In genomic region chr19:42284641-42285341, GRCh38 we compare ENCODE assay signal across 8 cellular contexts. TPM values are rescaled to one million over a fixed set of nuclear protein-coding genes. Genes with fewer than 3 reads are reported as not detected.
DNase-seq lines count a peak whose midpoint lies in the region; ATAC-seq lines count a peak whose summit lies in the region.

No MANE protein-coding gene starts in this region.

- peaks cover 10 to 29% (median 22%) of the 10 kb centered on the region in 3 donors for H3K4me1 Mint-ChIP-seq in CD8-positive, alpha-beta memory T cell
- peaks cover 21% of the 10 kb centered on the region for H3K4me1 Mint-ChIP-seq in activated naive CD8-positive, alpha-beta T cell treated with anti-CD3 and anti-CD28 coated beads, Interleukin-2, amount 50 U/mL, for 24 hours
- H3K4me1 Mint-ChIP-seq in immature natural killer cell, result peaks cover 21 to 23% of the 10 kb centered on the region in 2 donors

- peak overlapping the region; percentile 78 for H3K4me3 ChIP-seq in CD8-positive, alpha-beta memory T cell (ENCODE audit: low read length)
- peak overlapping the region; percentile 66 for H3K4me3 ChIP-seq in HUES6 (ENCODE audit: low read depth, low read length)
- peak overlapping the region; percentile 79 to 84 for H3K4me3 ChIP-seq in stomach smooth muscle (ENCODE audit: low read length in 2 of 2)

- peak overlapping the region; percentile 83 to 97 (median 94) for H3K4me3 Mint-ChIP-seq in CD8-positive, alpha-beta memory T cell
- H3K4me3 Mint-ChIP-seq in activated naive CD8-positive, alpha-beta T cell treated with anti-CD3 and anti-CD28 coated beads, Interleukin-2, amount 50 U/mL, for 24 hours, result peak overlapping the region; percentile 93
- H3K4me3 Mint-ChIP-seq in immature natural killer cell, result peak overlapping the region; percentile 79 to 96 (median 87)

- CTCF ChIA-PET in CD8-positive, alpha-beta memory T cell (lab: Charles Lee), result interaction anchor here (0.6 to 1.3 kb wide), 5 partner anchors 11 to 418 kb away, joined by 3 to 6 read pairs (median 4); partner anchors contain the start of genes CIC and GSK3A

- H3K9ac ChIP-seq in HUES6 (ENCODE audit: low read length), result peak overlapping the region; percentile 35
- H3K9ac ChIP-seq in stomach smooth muscle (ENCODE audit: low read length in 2 of 2), result peak overlapping the region; percentile 55 to 69

- DNase-seq in CD8-positive, alpha-beta memory T cell, result no peak
- peak; percentile 34 for DNase-seq in activated naive CD8-positive, alpha-beta T cell treated with anti-CD3 and anti-CD28 coated beads, Interleukin-2, amount 50 U/mL, for 24 hours
- DNase-seq in immature natural killer cell (no peak), NCI-H128 (lab: John Stamatoyannopoulos, UW; ENCODE audit: unreplicated experiment) (no peak), KG1 (lab: John Stamatoyannopoulos, UW) (no peak)

- H3K9me3 ChIP-seq in CD8-positive, alpha-beta memory T cell (ENCODE audit: low read length), result no peaks in the 10 kb centered on the region
- H3K9me3 ChIP-seq in HUES6 (ENCODE audit: control insufficient read depth, insufficient read depth, low read depth, low read length) (no peaks in the 10 kb centered on the region), stomach smooth muscle (ENCODE audit: control insufficient read depth in 2 of 2, low read length in 2 of 2) (no peaks in the 10 kb centered on the region)

- H3K36me3 ChIP-seq in CD8-positive, alpha-beta memory T cell (ENCODE audit: insufficient read depth, low read length), result peaks cover 18% of the 10 kb centered on the region
- H3K36me3 ChIP-seq in HUES6 (ENCODE audit: control insufficient read depth, insufficient read depth, low read length) (peaks cover 29% of the 10 kb centered on the region), stomach smooth muscle (ENCODE audit: control insufficient read depth in 2 of 2, insufficient read depth in 2 of 2, low read length in 2 of 2) (peaks cover 26 to 27% of the 10 kb centered on the region in 2 donors)

- POLR2A ChIA-PET in CD8-positive, alpha-beta memory T cell (lab: Charles Lee), result interaction anchor here (0.6 to 1.7 kb wide), 8 partner anchors 15 to 86 kb away, joined by 3 to 5 read pairs (median 4); partner anchors contain the start of genes CIC and GSK3A

- peaks cover 0 to 2% of the 10 kb centered on the region in 2 donors for H3K27me3 Mint-ChIP-seq in CD8-positive, alpha-beta memory T cell
- H3K27me3 Mint-ChIP-seq in activated naive CD8-positive, alpha-beta T cell treated with anti-CD3 and anti-CD28 coated beads, Interleukin-2, amount 50 U/mL, for 24 hours, result no peaks in the 10 kb centered on the region
- H3K27me3 Mint-ChIP-seq in immature natural killer cell (ENCODE audit: low read depth in 3 of 3), result peaks cover 7 to 12% (median 11%) of the 10 kb centered on the region in 3 donors

- H3K9me3 Mint-ChIP-seq in CD8-positive, alpha-beta memory T cell, result no peaks in the 10 kb centered on the region
- H3K9me3 Mint-ChIP-seq in activated naive CD8-positive, alpha-beta T cell treated with anti-CD3 and anti-CD28 coated beads, Interleukin-2, amount 50 U/mL, for 24 hours, result no peaks in the 10 kb centered on the region
- no peaks in the 10 kb centered on the region for H3K9me3 Mint-ChIP-seq in immature natural killer cell

- no peak for ATAC-seq in activated naive CD8-positive, alpha-beta T cell treated with anti-CD3 and anti-CD28 coated beads, Interleukin-2, amount 50 U/mL, for 24 hours
- ATAC-seq in HG03095 (IDR thresholded peaks at IDR 0.05; ENCODE audit: unreplicated experiment), result no peak

- peak overlapping the region; percentile 67 for H3K27ac ChIP-seq in CD8-positive, alpha-beta memory T cell (ENCODE audit: low read depth, low read length)
- H3K27ac ChIP-seq in HUES6 (ENCODE audit: low read depth, low read length) (no peak overlapping the region), stomach smooth muscle (ENCODE audit: low read length) (peak overlapping the region; percentile 76)

- peaks cover 42% of the 10 kb centered on the region for H3K4me1 ChIP-seq in CD8-positive, alpha-beta memory T cell (ENCODE audit: insufficient read depth, low read length)
- H3K4me1 ChIP-seq in HUES6 (ENCODE audit: control insufficient read depth, insufficient read depth, low read length), result peaks cover 36% of the 10 kb centered on the region
- peaks cover 56% of the 10 kb centered on the region for H3K4me1 ChIP-seq in stomach smooth muscle (ENCODE audit: control insufficient read depth, insufficient read depth, low read length)

- peaks cover 0 to 40% (median 0%) of the 10 kb centered on the region in 3 donors for H3K36me3 Mint-ChIP-seq in CD8-positive, alpha-beta memory T cell
- H3K36me3 Mint-ChIP-seq in activated naive CD8-positive, alpha-beta T cell treated with anti-CD3 and anti-CD28 coated beads, Interleukin-2, amount 50 U/mL, for 24 hours (ENCODE audit: low read depth), result peaks cover 6% of the 10 kb centered on the region
- H3K36me3 Mint-ChIP-seq in immature natural killer cell, result no peaks in the 10 kb centered on the region

- H3K27ac Mint-ChIP-seq in CD8-positive, alpha-beta memory T cell, result peak overlapping the region; percentile 91 to 99 (median 96)
- H3K27ac Mint-ChIP-seq in activated naive CD8-positive, alpha-beta T cell treated with anti-CD3 and anti-CD28 coated beads, Interleukin-2, amount 50 U/mL, for 24 hours, result peak overlapping the region; percentile 86
- H3K27ac Mint-ChIP-seq in immature natural killer cell, result peak overlapping the region; percentile 81 to 98 (median 92)

- no peaks in the 10 kb centered on the region for H3K27me3 ChIP-seq in CD8-positive, alpha-beta memory T cell (ENCODE audit: insufficient read depth, low read length, poor library complexity, severe bottlenecking)
- no peaks in the 10 kb centered on the region for H3K27me3 ChIP-seq in HUES6 (ENCODE audit: control insufficient read depth, insufficient read depth, low read length)
- no peaks in the 10 kb centered on the region for H3K27me3 ChIP-seq in stomach smooth muscle (ENCODE audit: control insufficient read depth in 1 of 2, insufficient read depth in 2 of 2, low read length in 2 of 2)

RNA-seq across cellular contexts. Expression of gene CIC, which starts 15.7 kb away (rescaled TPM):
- 10 to 100 TPM; 53.9 to 60.4 TPM for total RNA-seq in CD8-positive, alpha-beta memory T cell
- 2.7 TPM for polyA plus RNA-seq in CD8-positive, alpha-beta memory T cell
- polyA plus RNA-seq in immature natural killer cell, result 1 to 10 TPM in 1 of 3 donors, under 1 TPM in 1, not detected in 1; 0.52 to 2.9 TPM

RNA-seq across cellular contexts. Expression of gene PRR19, which starts 17.1 kb away (rescaled TPM):
- 1 to 10 TPM in 1 of 2 experiments, under 1 TPM in 1; 0.73 to 1.0 TPM for total RNA-seq in CD8-positive, alpha-beta memory T cell
- polyA plus RNA-seq in CD8-positive, alpha-beta memory T cell, result 0.64 TPM
- polyA plus RNA-seq in immature natural killer cell, result under 1 TPM in 1 of 3 donors, not detected in 2; 0.16 TPM

RNA-seq across cellular contexts. Expression of gene PAFAH1B3, which starts 17.6 kb away (rescaled TPM):
- 10 to 100 TPM; 48.1 to 48.9 TPM for total RNA-seq in CD8-positive, alpha-beta memory T cell
- polyA plus RNA-seq in CD8-positive, alpha-beta memory T cell, result 36.9 TPM
- polyA plus RNA-seq in immature natural killer cell, result 10 to 100 TPM; 17.4 to 27.3 (median 26.0) TPM

RNA-seq across cellular contexts. Expression of gene TMEM145, which starts 28.3 kb away (rescaled TPM):
- under 1 TPM in 1 of 2 experiments, not detected in 1; 0.15 TPM for total RNA-seq in CD8-positive, alpha-beta memory T cell
- not detected for polyA plus RNA-seq in CD8-positive, alpha-beta memory T cell
- not detected for polyA plus RNA-seq in immature natural killer cell

RNA-seq across cellular contexts. Expression of gene ERF, which starts 29.9 kb away (rescaled TPM):
- 10 to 100 TPM; 58.7 to 64.7 TPM for total RNA-seq in CD8-positive, alpha-beta memory T cell
- polyA plus RNA-seq in CD8-positive, alpha-beta memory T cell, result 5.1 TPM
- 1 to 10 TPM in 2 of 3 donors, under 1 TPM in 1; 0.24 to 3.4 (median 2.3) TPM for polyA plus RNA-seq in immature natural killer cell
